Comparison of ENCODE assay signal across 16 cellular contexts in the genomic region with DNA sequence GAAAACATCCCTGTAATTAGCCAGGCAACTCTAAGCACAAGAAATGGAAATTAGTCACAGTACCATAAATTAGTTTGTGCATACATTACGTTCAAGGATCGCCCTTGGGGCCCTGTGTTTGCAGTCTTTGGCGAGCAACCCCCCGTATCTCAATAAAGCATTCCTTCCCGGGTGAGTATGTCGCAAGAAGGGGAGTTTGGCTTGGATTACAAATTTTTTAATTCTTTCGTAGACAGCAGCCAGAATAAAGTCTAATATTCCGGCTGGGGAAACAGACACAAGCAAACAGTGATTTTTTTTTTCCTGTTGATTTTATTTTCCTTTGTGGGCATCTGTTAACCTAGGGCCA.
DNase-seq lines count a peak whose midpoint lies in the region; ATAC-seq, FAIRE-seq and TF ChIP-seq lines count a peak whose summit lies in the region.
"Had no signal": no experiment of that assay in that cellular context is flagged by ENCODE, and none has a peak within 500 bp of the region (broad histone marks: within the 10 kb centered on the region; RNA-seq: fewer than 3 reads in every experiment).

No MANE protein-coding gene starts in this region.

- no peak overlapping the region for H3K56ac ChIP-seq in H1 (replicated peaks; ENCODE audit: insufficient read length, low read depth, low read length)

- H4K8ac ChIP-seq in H1 (ENCODE audit: extremely low read depth, insufficient read depth, low read length): no peak overlapping the region

- no peak for TF ChIP-seq CTCF in AG10803 (conservative IDR thresholded peaks at IDR 0.05; ENCODE audit: low read length)
- no peak for TF ChIP-seq CTCF in H1 (IDR thresholded peaks at IDR 0.05; ENCODE audit: control extremely low read depth in 1 of 3, insufficient read depth in 1 of 3, low read depth in 1 of 3, low read length in 3 of 3)
- no peak for TF ChIP-seq CTCF in ovary (IDR thresholded peaks at IDR 0.05)
- TF ChIP-seq CTCF in dorsolateral prefrontal cortex (IDR thresholded peaks at IDR 0.05 in 54 of 56, conservative IDR thresholded peaks at IDR 0.05 in 2 of 56; ENCODE audit: low read depth in 1 of 56, partially characterized antibody in 56 of 56): no peak

- no peak overlapping the region for H2BK120ac ChIP-seq in H1 (replicated peaks; ENCODE audit: low read depth, low read length)

- no peaks in the 10 kb centered on the region for H3K79me2 ChIP-seq in H1 (ENCODE audit: control insufficient read depth in 1 of 2, insufficient read depth in 2 of 2, low read length in 2 of 2)

- H3K4me1 ChIP-seq in H1 (replicated peaks in 1 of 4; ENCODE audit: control insufficient read depth in 3 of 4, insufficient read depth in 4 of 4, low read length in 3 of 4) (peaks cover 0 to 11% (median 2%) of the 10 kb centered on the region in 4 experiments; a peak in 2 of 7 replicates), ovary (ENCODE audit: insufficient read depth) (peaks cover 3% of the 10 kb centered on the region)

- DNase-seq in AG10803 (ENCODE audit: low read depth) (peak; percentile 11), H7 (peak; percentile 22), H1 (ENCODE audit: low read depth in 1 of 2, low spot score in 2 of 2) (no peak), ovary (peak in 3 of 5 donors; percentile 12 to 55 (median 19)), hippocampal formation (lab: John Stamatoyannopoulos, UW) (no peak), DMS53 (lab: John Stamatoyannopoulos, UW) (no peak), dorsolateral prefrontal cortex (no peak)
- DNase-seq: ACHN; CD4-positive, CD25-positive, alpha-beta regulatory T cell; KG1; NCI-H1436; NCI-H2029 treated with DMSO at 0.1 percent for 48 hours; NCI-H2171 treated with DMSO at 0.1 percent for 48 hours; NCI-H748 treated with DMSO at 0.1 percent for 48 hours; OCI-M1 had no signal

- H2AK5ac ChIP-seq in H1 (ENCODE audit: low read depth, low read length): no peak overlapping the region

- intact Hi-C loops in ovary (cut with DNase I) (no loop called here), dorsolateral prefrontal cortex (cut with DNase I) (no loop called here)

- H3K9me3 ChIP-seq in H1 (ENCODE audit: insufficient read depth in 2 of 2, low read depth in 1 of 2, low read length in 1 of 2) (no peaks in the 10 kb centered on the region), ovary (no peaks in the 10 kb centered on the region)

- no peak for FAIRE-seq in H1 (lab: Jason Lieb, UNC)

- H2BK5ac ChIP-seq in H1 (ENCODE audit: low read depth, low read length): no peak overlapping the region

- H2BK15ac ChIP-seq in H1 (ENCODE audit: low read length): no peak overlapping the region

- TF ChIP-seq EP300 in H1 (IDR thresholded peaks at IDR 0.05; ENCODE audit: borderline replicate concordance in 1 of 2, low read depth in 2 of 2, low read length in 2 of 2) (no peak), ovary (IDR thresholded peaks at IDR 0.05) (no peak)

- H3K36me3 ChIP-seq in H7 (replicated peaks; ENCODE audit: control insufficient read depth, insufficient read depth, low read length) (no peaks in the 10 kb centered on the region), H1 (ENCODE audit: control insufficient read depth in 2 of 4, insufficient read depth in 4 of 4, low read length in 3 of 4) (no peaks in the 10 kb centered on the region), ovary (no peaks in the 10 kb centered on the region)

- H2AFZ ChIP-seq in H1 (ENCODE audit: low read length): no peak overlapping the region

- no peaks in the 10 kb centered on the region for H4K20me1 ChIP-seq in H1 (replicated peaks in 1 of 2; ENCODE audit: control insufficient read depth in 1 of 2, insufficient read depth in 2 of 2, low read length in 2 of 2)

- 84% methylated on average over 8 of the region's 8 CpGs; no CpG with 5 or more reads in 1 of the 2 experiments for WGBS in H1 (ENCODE audit: extremely low coverage in 1 of 2, insufficient coverage in 1 of 2, insufficient read length in 1 of 2, insufficient replicate concordance in 2 of 2, low coverage in 1 of 2, low lambda C conversion rate in 2 of 2, missing lambda C conversion rate in 1 of 2), 2 experiments
- 2 to 12% (median 6%) methylated on average over 8 of the region's 8 CpGs for WGBS in ovary, 3 donors

- POLR2A ChIA-PET in H1 (lab: Charles Lee; ENCODE audit: partially characterized antibody): no interaction called here

- no peak overlapping the region for H3K14ac ChIP-seq in H1 (ENCODE audit: insufficient read length)

- H3K27ac ChIP-seq in H1 (ENCODE audit: low read depth, low read length) (no peak overlapping the region), ovary (no peak overlapping the region), dorsolateral prefrontal cortex (no peak overlapping the region)

- TF ChIP-seq POLR2A in H1 (IDR thresholded peaks at IDR 0.05; ENCODE audit: control extremely low read depth in 1 of 2, low read depth in 2 of 2, low read length in 2 of 2) (no peak), ovary (IDR thresholded peaks at IDR 0.05) (no peak)

- H3K4me2 ChIP-seq in H1 (ENCODE audit: insufficient read depth in 1 of 2, low read depth in 2 of 2, low read length in 2 of 2): no peak overlapping the region

- H3K23me2 ChIP-seq in H1 (ENCODE audit: low read depth, low read length): no peaks in the 10 kb centered on the region; the same call in 1 of the 2 replicates

- H3K4me3 ChIP-seq in AG10803 (ENCODE audit: low read length) (no peak overlapping the region), H7 (ENCODE audit: insufficient read depth, low read depth, low read length) (no peak overlapping the region), H1 (ENCODE audit: extremely low read depth in 1 of 4, insufficient read depth in 2 of 4, low read depth in 3 of 4, low read length in 4 of 4) (no peak overlapping the region), ovary (no peak overlapping the region), dorsolateral prefrontal cortex (no peak overlapping the region)

- H2BK20ac ChIP-seq in H1 (ENCODE audit: low read length): no peak overlapping the region

- ATAC-seq in HG02852 (IDR thresholded peaks at IDR 0.05; ENCODE audit: unreplicated experiment): no peak

- no peaks in the 10 kb centered on the region for H3K79me1 ChIP-seq in H1 (ENCODE audit: low read depth, low read length)

- no peak for TF ChIP-seq RAD21 in H1 (IDR thresholded peaks at IDR 0.05 in 1 of 2, conservative IDR thresholded peaks at IDR 0.05 in 1 of 2; ENCODE audit: low read depth in 2 of 2, low read length in 2 of 2)

- H3K4ac ChIP-seq in H1 (replicated peaks; ENCODE audit: insufficient read length, low read depth, low read length): no peak overlapping the region

- no peaks in the 10 kb centered on the region for H3K27me3 ChIP-seq in H7 (ENCODE audit: control insufficient read depth, insufficient read depth, low read length)
- H3K27me3 ChIP-seq in H1 (replicated peaks in 1 of 4; ENCODE audit: control insufficient read depth in 3 of 4, extremely low read depth in 1 of 4, insufficient read depth in 3 of 4, low read length in 3 of 4): no peaks in the 10 kb centered on the region
- H3K27me3 ChIP-seq in ovary: no peaks in the 10 kb centered on the region
- H3K27me3 ChIP-seq in dorsolateral prefrontal cortex: peaks cover 0 to 43% (median 18%) of the 10 kb centered on the region in 45 donors

- no peak overlapping the region for H2BK12ac ChIP-seq in H1 (ENCODE audit: low read depth, low read length)

- CTCF ChIA-PET in H1 (lab: Charles Lee; ENCODE audit: partially characterized antibody): interaction anchor here (1.6 kb wide), 1 partner anchor 174 kb away, joined by 3 read pairs; no protein-coding TSS in a partner anchor

- H4K5ac ChIP-seq in H1 (ENCODE audit: insufficient read length, low read depth, low read length): no peak overlapping the region

- no peak overlapping the region for H3K23ac ChIP-seq in H1 (ENCODE audit: insufficient read length)

- H3K9ac ChIP-seq in H1 (replicated peaks in 1 of 4; ENCODE audit: extremely low read depth in 1 of 4, low read depth in 3 of 4, low read length in 3 of 4): no peak overlapping the region

- no peak overlapping the region for H3K18ac ChIP-seq in H1 (ENCODE audit: extremely low read depth, low read length)

- H4K91ac ChIP-seq in H1 (replicated peaks; ENCODE audit: insufficient read length, low read length): no peak overlapping the region

TF ChIP-seq in H1, 55 proteins besides CTCF, POLR2A, EP300 and RAD21:
- TF ChIP-seq HDAC6 (IDR thresholded peaks at IDR 0.05; ENCODE audit: low read depth, low read length): no peak
- peak; percentile 79; the same call in 1 of the 2 replicates for TF ChIP-seq CEBPB (IDR thresholded peaks at IDR 0.05; ENCODE audit: low read depth, low read length)

Comparison
In these comparisons a context has a peak if more than half of its experiments do, and no peak if none do; other contexts are left out.
1. DNase-seq: peak in AG10803 (single experiment), H7 (single experiment) and ovary (3 of 5); none in H1 (0 of 2), hippocampal formation (0 of 2), DMS53 (single experiment) and dorsolateral prefrontal cortex (0 of 10).